Comparison of ENCODE assay signal across 16 cellular contexts in genomic region chr14:78316058-78316457, GRCh38.
DNase-seq lines count a peak whose midpoint lies in the region; TF ChIP-seq lines count a peak whose summit lies in the region.
"Had no signal": no experiment of that assay in that cellular context is flagged by ENCODE, and none has a peak within 500 bp of the region (broad histone marks: within the 10 kb centered on the region; RNA-seq: fewer than 3 reads in every experiment).

No MANE protein-coding gene starts in this region.

- H4K91ac ChIP-seq in H9 (ENCODE audit: insufficient read length, low read depth, low read length) = no peak overlapping the region

- H3K23me2 ChIP-seq in H9 (ENCODE audit: insufficient read length, low read depth, low read length, poor library complexity, severe bottlenecking) = no peaks in the 10 kb centered on the region

- no peak overlapping the region for H4K5ac ChIP-seq in H9 (ENCODE audit: insufficient read length, low read depth, low read length)

- H3K9me3 ChIP-seq in H9 (ENCODE audit: control insufficient read depth, low read depth, low read length) = no peaks in the 10 kb centered on the region
- no peaks in the 10 kb centered on the region for H3K9me3 ChIP-seq in iPS-20b (ENCODE audit: insufficient read depth, low read depth, low read length)

- H2AFZ ChIP-seq in H9 (ENCODE audit: low read length) = no peak overlapping the region
- H2AFZ ChIP-seq: GM23248 had no signal

- H3K18ac ChIP-seq in H9 (ENCODE audit: insufficient read length, low read depth, low read length) = no peak overlapping the region

- H3K4me1 Mint-ChIP-seq in H9 = peaks cover 39 to 49% of the 10 kb centered on the region in 2 experiments
- H3K4me1 Mint-ChIP-seq in HFFc6 (ENCODE audit: low read depth) = no peaks in the 10 kb centered on the region
- H3K4me1 Mint-ChIP-seq: T-helper 17 cell had no signal

- H3K4me1 ChIP-seq in H9 (ENCODE audit: insufficient read depth, low read length) = no peaks in the 10 kb centered on the region
- peaks cover 21% of the 10 kb centered on the region; the same call in 1 of the 2 replicates for H3K4me1 ChIP-seq in iPS-20b (ENCODE audit: insufficient read depth, low read length)

- no CpG with 5 or more reads among the region's 1 CpG for WGBS in H9 (ENCODE audit: extremely low coverage, insufficient read length, low lambda C conversion rate)
- WGBS in lower leg skin, 2 donors = 35 to 38% methylated on average over 1 of the region's 1 CpG

- no peaks in the 10 kb centered on the region for H4K20me1 ChIP-seq in H9 (ENCODE audit: control insufficient read depth, insufficient read depth, insufficient read length)

- no peaks in the 10 kb centered on the region for H3K9me3 Mint-ChIP-seq in H9
- peaks cover 17% of the 10 kb centered on the region for H3K9me3 Mint-ChIP-seq in HFFc6

- no peak overlapping the region for H2BK120ac ChIP-seq in H9 (ENCODE audit: low read depth, low read length, poor library complexity, severe bottlenecking)

- no peak overlapping the region for H2BK15ac ChIP-seq in H9 (ENCODE audit: low read depth, low read length)

- H3K27me3 Mint-ChIP-seq in H9 (ENCODE audit: low read depth) = no peaks in the 10 kb centered on the region
- H3K27me3 Mint-ChIP-seq in HFFc6 (ENCODE audit: insufficient read depth) = no peaks in the 10 kb centered on the region; the same call in 1 of the 2 replicates

- H3K27me3 ChIP-seq in H9 (ENCODE audit: insufficient read depth, low read length) = no peaks in the 10 kb centered on the region
- no peaks in the 10 kb centered on the region for H3K27me3 ChIP-seq in iPS-20b (ENCODE audit: insufficient read depth, low read length)

- no peak overlapping the region for H3K56ac ChIP-seq in H9 (ENCODE audit: insufficient read length, low read depth, low read length)

- peak overlapping the region in 2 of 3 experiments; percentile 15 to 83; a peak in 4 of 7 replicates for H3K27ac Mint-ChIP-seq in H9
- H3K27ac Mint-ChIP-seq in HFFc6 = no peak overlapping the region
- H3K27ac Mint-ChIP-seq: T-helper 17 cell had no signal

- H2AK5ac ChIP-seq in H9 (ENCODE audit: insufficient read length, low read length) = no peak overlapping the region

- H2BK20ac ChIP-seq in H9 (ENCODE audit: low read depth, low read length, poor library complexity, severe bottlenecking) = no peak overlapping the region

- H3K4me3 ChIP-seq in iPS-20b (ENCODE audit: low read length) = peak overlapping the region; percentile 27; the same call in 1 of the 2 replicates
- no peak overlapping the region for H3K4me3 ChIP-seq in lower leg skin (ENCODE audit: low read depth, poor library complexity, severe bottlenecking)
- H3K4me3 ChIP-seq: GM12878, GM23248 had no signal

- H4K8ac ChIP-seq in H9 (replicated peaks; ENCODE audit: insufficient read length, low read depth, low read length) = no peak overlapping the region

- H3K36me3 Mint-ChIP-seq in H9 (ENCODE audit: insufficient read depth in 1 of 3, low read depth in 3 of 3) (no peaks in the 10 kb centered on the region), HFFc6 (ENCODE audit: low read depth) (no peaks in the 10 kb centered on the region; the same call in 1 of the 2 replicates)

- no peak overlapping the region for H3K4me2 ChIP-seq in H9 (ENCODE audit: insufficient read depth, insufficient read length, low read length)

- H3K9ac ChIP-seq in H9 (ENCODE audit: extremely low read depth, insufficient read length, low read length) (no peak overlapping the region), iPS-20b (ENCODE audit: low read depth, low read length) (no peak overlapping the region)
- H3K9ac ChIP-seq: GM23248 had no signal

- no peak overlapping the region for H3K23ac ChIP-seq in H9 (ENCODE audit: insufficient read length, low read depth, low read length)

- no peak overlapping the region; a peak in 1 of 5 replicates for H3K4me3 Mint-ChIP-seq in H9
- no peak overlapping the region for H3K4me3 Mint-ChIP-seq in HFFc6
- H3K4me3 Mint-ChIP-seq: T-helper 17 cell had no signal

- DNase-seq in H9 = no peak
- peak; percentile 58 to 71 for DNase-seq in NCI-H1930 (lab: John Stamatoyannopoulos, UW)
- DNase-seq in NCI-H748 treated with DMSO at 0.1 percent for 48 hours (lab: John Stamatoyannopoulos, UW) = peak; percentile 26
- DNase-seq in lower leg skin (ENCODE audit: low spot score in 2 of 2) = no peak
- no peak for DNase-seq in putamen (ENCODE audit: low spot score)
- no peak for DNase-seq in NCI-H510A treated with DMSO at 0.1 percent for 48 hours (lab: John Stamatoyannopoulos, UW)
- no peak for DNase-seq in HFFc6
- DNase-seq: DMS79, GM23248, IMR-90, NCI-H1436 treated with DMSO at 0.1 percent for 48 hours, NCI-H774, SIG-M5, T-helper 17 cell had no signal

- H2BK5ac ChIP-seq in H9 (ENCODE audit: insufficient read length, low read length) = no peak overlapping the region

- H3K36me3 ChIP-seq in iPS-20b (ENCODE audit: insufficient read depth, low read depth, low read length) = no peaks in the 10 kb centered on the region

- no peak overlapping the region for H2BK12ac ChIP-seq in H9 (ENCODE audit: insufficient read length, low read depth, low read length)

- no peak overlapping the region for H3K14ac ChIP-seq in H9 (ENCODE audit: insufficient read depth, low read length)

- H3K79me1 ChIP-seq in H9 (ENCODE audit: insufficient read depth, low read depth, low read length, poor library complexity, severe bottlenecking) = no peaks in the 10 kb centered on the region

- no peak for TF ChIP-seq POLR2A in lower leg skin (IDR thresholded peaks at IDR 0.05)

- H3K4ac ChIP-seq in H9 (ENCODE audit: low read depth, low read length) = no peak overlapping the region

- H3T11ph ChIP-seq in H9 (ENCODE audit: low read length) = no peak overlapping the region

- TF ChIP-seq CTCF in H9 (conservative IDR thresholded peaks at IDR 0.05) = no peak
- TF ChIP-seq CTCF in lower leg skin (IDR thresholded peaks at IDR 0.05) = no peak
- TF ChIP-seq CTCF in HFFc6 (IDR thresholded peaks at IDR 0.05) = no peak

- intact Hi-C loops in lower leg skin (cut with DNase I; ENCODE audit: low total_unique reads) = no loop called here

- no peak overlapping the region for H3K27ac ChIP-seq in H9 (ENCODE audit: insufficient read length, low read depth, low read length)
- no peak overlapping the region for H3K27ac ChIP-seq in iPS-20b (ENCODE audit: low read length)
- H3K27ac ChIP-seq: GM23248 had no signal

- H3K79me2 ChIP-seq in H9 (ENCODE audit: insufficient read depth, low read length) = no peaks in the 10 kb centered on the region

Comparison
In these comparisons a context has a peak if more than half of its experiments do, and no peak if none do; other contexts are left out.
1. DNase-seq: peak in NCI-H1930 (2 of 2) and NCI-H748 treated with DMSO at 0.1 percent for 48 hours (single experiment); none in H9 (single experiment), lower leg skin (0 of 2), putamen (single experiment), NCI-H510A treated with DMSO at 0.1 percent for 48 hours (single experiment) and HFFc6 (single experiment).